In the genomic region with DNA sequence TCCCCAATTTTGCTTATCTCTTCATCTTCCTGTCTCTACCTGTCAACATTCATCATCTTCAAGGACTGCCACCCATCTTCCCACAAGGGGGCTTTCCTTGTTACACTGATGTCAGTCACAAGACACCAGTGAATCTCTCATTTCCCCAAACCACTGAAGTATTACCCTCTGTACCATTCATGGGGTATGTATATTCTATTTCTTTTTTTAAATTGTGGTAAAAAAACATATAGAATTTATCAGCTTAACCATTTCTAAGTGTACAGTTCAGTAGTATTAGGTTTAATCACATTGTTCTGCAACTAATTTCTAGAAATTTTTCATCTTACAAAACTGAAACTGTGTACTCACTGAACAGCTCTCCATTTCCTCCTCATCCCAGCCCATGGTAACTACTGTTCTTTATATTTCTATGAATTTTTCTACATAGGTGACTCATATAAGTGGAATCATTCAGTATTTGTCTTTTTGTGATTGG, we compare ENCODE assay signal across 10 cellular contexts.
DNase-seq lines count a peak whose midpoint lies in the region; ATAC-seq, FAIRE-seq and TF ChIP-seq lines count a peak whose summit lies in the region.
"Had no signal": no experiment of that assay in that cellular context is flagged by ENCODE, and none has a peak within 500 bp of the region (broad histone marks: within the 10 kb centered on the region; RNA-seq: fewer than 3 reads in every experiment).

No MANE protein-coding gene starts in this region.

- ATAC-seq in HG02970 (IDR thresholded peaks at IDR 0.05; ENCODE audit: low FRiP score, unreplicated experiment) (peak; percentile 69), activated B cell treated with CpG ODN at 0.5 μM for 24 hours (ENCODE audit: low read depth) (peak; percentile 67), mucosa of descending colon (no peak)
- no peak for ATAC-seq in naive thymus-derived CD8-positive, alpha-beta T cell

- no peaks in the 10 kb centered on the region for H3K9me3 Mint-ChIP-seq in activated B cell treated with CpG ODN at 0.5 μM for 24 hours
- H3K9me3 Mint-ChIP-seq in naive thymus-derived CD8-positive, alpha-beta T cell, result no peaks in the 10 kb centered on the region
- no peaks in the 10 kb centered on the region for H3K9me3 Mint-ChIP-seq in CD8-positive, alpha-beta memory T cell

- DNase-seq in ELR (ENCODE audit: low read depth) (peak; percentile 36), GM19239 (ENCODE audit: insufficient read length, low spot score) (no peak), activated B cell treated with CpG ODN at 0.5 μM for 24 hours (no peak), mucosa of descending colon (no peak), inferior parietal cortex (ENCODE audit: extremely low spot score) (no peak)
- DNase-seq in naive thymus-derived CD8-positive, alpha-beta T cell, result no peak
- no peak for DNase-seq in CD8-positive, alpha-beta memory T cell
- DNase-seq: IMR-90, SHP77 had no signal

- H3K36me3 ChIP-seq in mucosa of descending colon (ENCODE audit: low read depth), result no peaks in the 10 kb centered on the region
- H3K36me3 ChIP-seq in CD8-positive, alpha-beta memory T cell (ENCODE audit: insufficient read depth, low read length), result no peaks in the 10 kb centered on the region

- H3K4me3 Mint-ChIP-seq in activated B cell treated with CpG ODN at 0.5 μM for 24 hours, result no peak overlapping the region
- no peak overlapping the region for H3K4me3 Mint-ChIP-seq in naive thymus-derived CD8-positive, alpha-beta T cell
- no peak overlapping the region for H3K4me3 Mint-ChIP-seq in CD8-positive, alpha-beta memory T cell

- no peaks in the 10 kb centered on the region for H3K9me3 ChIP-seq in mucosa of descending colon
- no peaks in the 10 kb centered on the region for H3K9me3 ChIP-seq in CD8-positive, alpha-beta memory T cell (ENCODE audit: low read length)

- TF ChIP-seq CTCF in activated B cell treated with CpG ODN at 0.5 μM for 24 hours (IDR thresholded peaks at IDR 0.05), result no peak
- no peak for TF ChIP-seq CTCF in mucosa of descending colon (IDR thresholded peaks at IDR 0.05)

- POLR2A ChIA-PET in activated B cell treated with CpG ODN at 0.5 μM for 24 hours (lab: Charles Lee), result no interaction called here
- POLR2A ChIA-PET in naive thymus-derived CD8-positive, alpha-beta T cell (lab: Charles Lee), result no interaction called here
- POLR2A ChIA-PET in CD8-positive, alpha-beta memory T cell (lab: Charles Lee), result no interaction called here

- H3K36me3 Mint-ChIP-seq in activated B cell treated with CpG ODN at 0.5 μM for 24 hours (ENCODE audit: low read depth), result no peaks in the 10 kb centered on the region
- no peaks in the 10 kb centered on the region for H3K36me3 Mint-ChIP-seq in naive thymus-derived CD8-positive, alpha-beta T cell
- no peaks in the 10 kb centered on the region for H3K36me3 Mint-ChIP-seq in CD8-positive, alpha-beta memory T cell

- H3K27me3 ChIP-seq in CD8-positive, alpha-beta memory T cell (ENCODE audit: insufficient read depth, low read length, poor library complexity, severe bottlenecking), result no peaks in the 10 kb centered on the region

- H3K4me1 ChIP-seq in mucosa of descending colon (ENCODE audit: low read depth), result no peaks in the 10 kb centered on the region
- H3K4me1 ChIP-seq in CD8-positive, alpha-beta memory T cell (ENCODE audit: insufficient read depth, low read length), result no peaks in the 10 kb centered on the region

- H3K27ac Mint-ChIP-seq in activated B cell treated with CpG ODN at 0.5 μM for 24 hours, result peak overlapping the region; percentile 21
- no peak overlapping the region for H3K27ac Mint-ChIP-seq in naive thymus-derived CD8-positive, alpha-beta T cell
- no peak overlapping the region for H3K27ac Mint-ChIP-seq in CD8-positive, alpha-beta memory T cell

- CTCF ChIA-PET in activated B cell treated with CpG ODN at 0.5 μM for 24 hours (lab: Charles Lee), result interaction anchor here (0.6 kb wide), 1 partner anchor 8 kb away, joined by 3 read pairs; no protein-coding TSS in a partner anchor
- CTCF ChIA-PET in CD8-positive, alpha-beta memory T cell (lab: Charles Lee), result interaction anchor here (1.0 kb wide), 1 partner anchor 14 kb away, joined by 3 read pairs; no protein-coding TSS in a partner anchor

- intact Hi-C loops in activated B cell treated with CpG ODN at 0.5 μM for 24 hours (cut with micrococcal nuclease) (loop anchor here (1.0 to 2.0 kb wide), 2 partner anchors 27 to 99 kb away; partner anchors contain the start of gene ZGRF1), mucosa of descending colon (cut with DNase I, micrococcal nuclease) (no loop called here)

- H3K27me3 Mint-ChIP-seq in activated B cell treated with CpG ODN at 0.5 μM for 24 hours, result no peaks in the 10 kb centered on the region
- peaks cover 0 to 2% (median 0%) of the 10 kb centered on the region in 5 donors for H3K27me3 Mint-ChIP-seq in naive thymus-derived CD8-positive, alpha-beta T cell
- H3K27me3 Mint-ChIP-seq in CD8-positive, alpha-beta memory T cell, result no peaks in the 10 kb centered on the region

- peaks cover 15% of the 10 kb centered on the region for H3K4me1 Mint-ChIP-seq in activated B cell treated with CpG ODN at 0.5 μM for 24 hours
- H3K4me1 Mint-ChIP-seq in naive thymus-derived CD8-positive, alpha-beta T cell, result peaks cover 0 to 2% (median 0%) of the 10 kb centered on the region in 4 donors
- peaks cover 0 to 8% (median 3%) of the 10 kb centered on the region in 3 donors for H3K4me1 Mint-ChIP-seq in CD8-positive, alpha-beta memory T cell

- H3K4me3 ChIP-seq in mucosa of descending colon, result no peak overlapping the region
- no peak overlapping the region for H3K4me3 ChIP-seq in CD8-positive, alpha-beta memory T cell (ENCODE audit: low read length)

- peak; percentile 77 for FAIRE-seq in GM19239 (lab: Jason Lieb, UNC)

- H3K27ac ChIP-seq in CD8-positive, alpha-beta memory T cell (ENCODE audit: low read depth, low read length), result no peak overlapping the region

Comparison
In these comparisons a context has a peak if more than half of its experiments do, and no peak if none do; other contexts are left out.
1. ATAC-seq: peak in HG02970 (single experiment) and activated B cell treated with CpG ODN at 0.5 μM for 24 hours (single experiment); none in mucosa of descending colon (single experiment) and naive thymus-derived CD8-positive, alpha-beta T cell (0 of 2).